28 cellular contexts compared by ENCODE assay signal in genomic region chr6:63744810-63745209, GRCh38.
"Had no signal": no experiment of that assay in that cellular context is flagged by ENCODE, and none has a peak within 500 bp of the region (broad histone marks: within the 10 kb centered on the region; RNA-seq: fewer than 3 reads in every experiment).

No MANE protein-coding gene starts in this region.

- H3K36me3 ChIP-seq: stomach, suprapubic skin, thoracic aorta, thyroid gland, tibial artery, transverse colon, upper lobe of left lung, upper lobe of right lung, uterus, vagina had no signal

- H3K27ac ChIP-seq: stomach, suprapubic skin, testis, thoracic aorta, thyroid gland, tibial artery, tibial nerve, transverse colon, upper lobe of left lung, upper lobe of right lung, uterus, vagina had no signal

- FAIRE-seq: urothelium cell line had no signal

- H3K4me3 Mint-ChIP-seq: stimulated activated memory B cell treated with anti-CD40 and anti-IgM and Interleukin-4, amounts not matched to agents 10 μg/mL and 1 μg/mL and 100 μg/mL, for 72 hours; stimulated activated naive B cell treated with anti-CD40 and anti-IgM and Interleukin-4, amounts not matched to agents 10 μg/mL and 1 μg/mL and 100 μg/mL, for 72 hours; stimulated activated naive CD8-positive, alpha-beta T cell treated with anti-CD3 and anti-CD28 coated beads, Interleukin-15, amount 100 ng/mL, for 72 hours; stimulated activated naive CD8-positive, alpha-beta T cell treated with anti-CD3 and anti-CD28 coated beads, Interleukin-15, Interleukin-2, amounts not matched to agents 100 ng/mL and 50 ng/mL, for 24 hours; type B pancreatic cell had no signal

- H3K27ac Mint-ChIP-seq: stimulated activated memory B cell treated with anti-CD40 and anti-IgM and Interleukin-4, amounts not matched to agents 10 μg/mL and 1 μg/mL and 100 μg/mL, for 72 hours; stimulated activated naive B cell treated with anti-CD40 and anti-IgM and Interleukin-4, amounts not matched to agents 10 μg/mL and 1 μg/mL and 100 μg/mL, for 72 hours; stimulated activated naive CD8-positive, alpha-beta T cell treated with anti-CD3 and anti-CD28 coated beads, Interleukin-15, amount 100 ng/mL, for 72 hours; stimulated activated naive CD8-positive, alpha-beta T cell treated with anti-CD3 and anti-CD28 coated beads, Interleukin-15, Interleukin-2, amounts not matched to agents 100 ng/mL and 50 ng/mL, for 24 hours; type B pancreatic cell had no signal

- H3K4me1 Mint-ChIP-seq: stimulated activated memory B cell treated with anti-CD40 and anti-IgM and Interleukin-4, amounts not matched to agents 10 μg/mL and 1 μg/mL and 100 μg/mL, for 72 hours; stimulated activated naive B cell treated with anti-CD40 and anti-IgM and Interleukin-4, amounts not matched to agents 10 μg/mL and 1 μg/mL and 100 μg/mL, for 72 hours; stimulated activated naive CD8-positive, alpha-beta T cell treated with anti-CD3 and anti-CD28 coated beads, Interleukin-15, amount 100 ng/mL, for 72 hours had no signal

- H3K4me3 ChIP-seq: stomach, suprapubic skin, testis, thoracic aorta, thyroid gland, tibial artery, tibial nerve, transverse colon, upper lobe of left lung, upper lobe of right lung, uterus, vagina had no signal

- DNase-seq: stimulated activated CD4-positive, alpha-beta T cell treated with anti-CD3 and anti-CD28 coated beads, Interleukin-2, amount 100 ng/mL, for 48 hours; stimulated activated CD4-positive, alpha-beta T cell treated with anti-CD3 and anti-CD28 coated beads, Interleukin-4, amount 100 ng/mL, for 1 hour; stimulated activated CD4-positive, alpha-beta T cell treated with anti-CD3 and anti-CD28 coated beads, Interleukin-4, amount 100 ng/mL, for 24 hours; stimulated activated CD4-positive, alpha-beta T cell treated with anti-CD3 and anti-CD28 coated beads, Interleukin-4, amount 100 ng/mL, for 4 hours; stimulated activated CD8-positive, alpha-beta memory T cell treated with anti-CD3 and anti-CD28 coated beads, Interleukin-4, amount 100 ng/mL, for 48 hours; stimulated activated naive B cell treated with anti-CD40 and anti-IgM and Interleukin-4, amounts not matched to agents 10 μg/mL and 1 μg/mL and 100 μg/mL, for 72 hours; stimulated activated naive CD4-positive, alpha-beta T cell; stimulated activated naive CD4-positive, alpha-beta T cell treated with Interleukin-2 at 50 U/mL for 16 hours; stimulated activated naive CD8-positive, alpha-beta T cell treated with anti-CD3 and anti-CD28 coated beads, Interleukin-15, amount 100 ng/mL, for 72 hours; stimulated activated naive CD8-positive, alpha-beta T cell treated with anti-CD3 and anti-CD28 coated beads, Interleukin-15, Interleukin-2, amounts not matched to agents 100 U/mL and 50 U/mL, for 24 hours; stomach; substantia nigra; testis; thyroid gland; tibial artery; transverse colon; trophoblast cell; upper lobe of left lung; upper lobe of right lung; uterus had no signal

- ATAC-seq: stimulated activated memory B cell treated with anti-CD40 and anti-IgM and Interleukin-4, amounts not matched to agents 10 μg/mL and 1 μg/mL and 100 μg/mL, for 72 hours; stimulated activated naive B cell treated with anti-CD40 and anti-IgM and Interleukin-4, amounts not matched to agents 10 μg/mL and 1 μg/mL and 100 μg/mL, for 72 hours; stimulated activated naive CD8-positive, alpha-beta T cell treated with anti-CD3 and anti-CD28 coated beads, Interleukin-15, amount 100 ng/mL, for 72 hours; stimulated activated naive CD8-positive, alpha-beta T cell treated with anti-CD3 and anti-CD28 coated beads, Interleukin-15, Interleukin-2, amounts not matched to agents 100 U/mL and 50 U/mL, for 24 hours; upper lobe of right lung had no signal

- H3K9me3 Mint-ChIP-seq: type B pancreatic cell had no signal

- H3K9me3 ChIP-seq: stomach, suprapubic skin, testis, thoracic aorta, thyroid gland, tibial artery, transverse colon, upper lobe of left lung, upper lobe of right lung, uterus, vagina had no signal

- H3K27me3 ChIP-seq: stomach, suprapubic skin, testis, thyroid gland, tibial artery, tibial nerve, transverse colon, upper lobe of left lung, upper lobe of right lung, uterus, vagina had no signal

- H3K4me1 ChIP-seq: suprapubic skin, testis, thyroid gland, tibial artery, tibial nerve, transverse colon, upper lobe of left lung, upper lobe of right lung, uterus, vagina had no signal
